ENCODE assay signal across 13 cellular contexts in genomic region chr5:54905246-54905770, GRCh38.
"Had no signal": no experiment of that assay in that cellular context is flagged by ENCODE, and none has a peak within 500 bp of the region (broad histone marks: within the 10 kb centered on the region; RNA-seq: fewer than 3 reads in every experiment).

No MANE protein-coding gene starts in this region.

- H3K36me3 ChIP-seq: gastrocnemius medialis, left ventricle myocardium inferior, pancreas, thyroid gland, upper lobe of right lung had no signal

- H3K9me3 Mint-ChIP-seq: activated naive CD8-positive, alpha-beta T cell treated with anti-CD3 and anti-CD28 coated beads, Interleukin-2, amount 50 U/mL, for 24 hours; activated T-helper 1 cell treated with anti-CD3 and anti-CD28 coated beads, Interleukin-12 subunit alpha, Interleukin-12 subunit beta, Interleukin-2, Interleukin-4 antibody, amounts not matched to agents 30 ng/mL and 10 ng/mL and 1 ng/mL, durations not matched to agents 14 hours and 24 hours and 36 hours; nephron; stimulated activated naive CD8-positive, alpha-beta T cell treated with anti-CD3 and anti-CD28 coated beads, Interleukin-15, Interleukin-2, amounts not matched to agents 100 ng/mL and 50 ng/mL, for 24 hours had no signal

- H3K27ac Mint-ChIP-seq: activated CD8-positive, alpha-beta T cell treated with anti-CD3 and anti-CD28 coated beads, Interleukin-2, amount 10 ng/mL, durations not matched to agents 7 days and 5 days; activated naive CD8-positive, alpha-beta T cell treated with anti-CD3 and anti-CD28 coated beads, Interleukin-2, amount 50 U/mL, for 24 hours; activated T-helper 1 cell treated with anti-CD3 and anti-CD28 coated beads, Interleukin-12 subunit alpha, Interleukin-12 subunit beta, Interleukin-2, Interleukin-4 antibody, amounts not matched to agents 30 ng/mL and 10 ng/mL and 1 ng/mL, durations not matched to agents 14 hours and 24 hours and 36 hours; nephron; stimulated activated naive CD8-positive, alpha-beta T cell treated with anti-CD3 and anti-CD28 coated beads, Interleukin-15, Interleukin-2, amounts not matched to agents 100 ng/mL and 50 ng/mL, for 24 hours had no signal

- DNase-seq: activated gamma-delta T cell, gastrocnemius medialis, upper lobe of right lung had no signal

- H3K27me3 ChIP-seq: pancreas, thyroid gland, upper lobe of right lung had no signal

- H3K4me1 ChIP-seq: left ventricle myocardium inferior, pancreas, thyroid gland, upper lobe of right lung had no signal

- ATAC-seq: activated CD8-positive, alpha-beta T cell treated with anti-CD3 and anti-CD28 coated beads, Interleukin-2, amount 10 ng/mL, durations not matched to agents 7 days and 5 days; activated naive CD8-positive, alpha-beta T cell treated with anti-CD3 and anti-CD28 coated beads, Interleukin-2, amount 50 U/mL, for 24 hours; esophagus mucosa; gastrocnemius medialis; right cardiac atrium had no signal

- H3K9me3 ChIP-seq: gastrocnemius medialis, left ventricle myocardium inferior, pancreas, thyroid gland, upper lobe of right lung had no signal

- H3K4me3 Mint-ChIP-seq: activated CD8-positive, alpha-beta T cell treated with anti-CD3 and anti-CD28 coated beads, Interleukin-2, amount 10 ng/mL, durations not matched to agents 7 days and 5 days; activated naive CD8-positive, alpha-beta T cell treated with anti-CD3 and anti-CD28 coated beads, Interleukin-2, amount 50 U/mL, for 24 hours; activated T-helper 1 cell treated with anti-CD3 and anti-CD28 coated beads, Interleukin-12 subunit alpha, Interleukin-12 subunit beta, Interleukin-2, Interleukin-4 antibody, amounts not matched to agents 30 ng/mL and 10 ng/mL and 1 ng/mL, durations not matched to agents 14 hours and 24 hours and 36 hours; nephron; stimulated activated naive CD8-positive, alpha-beta T cell treated with anti-CD3 and anti-CD28 coated beads, Interleukin-15, Interleukin-2, amounts not matched to agents 100 ng/mL and 50 ng/mL, for 24 hours had no signal

- H3K27ac ChIP-seq: gastrocnemius medialis, left ventricle myocardium inferior, pancreas, thyroid gland, upper lobe of right lung had no signal

- H3K4me3 ChIP-seq: gastrocnemius medialis, left ventricle myocardium inferior, pancreas, thyroid gland, upper lobe of right lung had no signal
